In the genomic region with DNA sequence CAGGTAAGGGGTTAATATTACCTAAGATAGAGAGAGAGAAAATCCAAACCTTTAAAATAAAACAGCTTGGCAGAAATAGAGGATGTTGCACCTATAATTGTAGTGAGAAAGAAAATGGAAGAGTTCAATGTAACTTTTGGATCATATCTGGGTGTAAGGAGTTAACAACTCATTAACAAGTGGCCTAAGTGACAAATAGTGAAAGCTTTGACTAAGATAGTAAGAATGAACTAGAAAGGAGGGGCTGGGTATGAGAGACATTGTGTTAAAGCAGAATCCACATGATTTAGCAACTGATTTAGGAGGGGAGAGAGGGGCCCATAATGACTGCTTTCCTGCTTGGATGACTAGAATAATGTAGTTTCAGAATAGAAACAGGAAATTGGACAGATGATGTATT, we compare ENCODE assay signal across 31 cellular contexts.
DNase-seq lines count a peak whose midpoint lies in the region; ATAC-seq and TF ChIP-seq lines count a peak whose summit lies in the region.
"Had no signal": no experiment of that assay in that cellular context is flagged by ENCODE, and none has a peak within 500 bp of the region (broad histone marks: within the 10 kb centered on the region; RNA-seq: fewer than 3 reads in every experiment).

No MANE protein-coding gene starts in this region.

- POLR2A ChIA-PET in CD4-positive, alpha-beta T cell (lab: Charles Lee) = no interaction called here

- no peak for DNase-seq in CD4-positive, alpha-beta T cell
- DNase-seq in stimulated activated CD4-positive, alpha-beta T cell treated with anti-CD3 and anti-CD28 coated beads, Interleukin-1b, Interleukin-23, amount 100 ng/mL, for 48 hours = no peak
- no peak for DNase-seq in activated CD4-positive, alpha-beta T cell treated with anti-CD3 and anti-CD28 coated beads for 4 hours
- DNase-seq: activated CD4-positive, alpha-beta T cell treated with anti-CD3 and anti-CD28 coated beads, Interleukin-2, amount 50 U/mL, for 48 hours; activated CD8-positive, alpha-beta memory T cell treated with anti-CD3 and anti-CD28 coated beads, Interleukin-2, amount 50 U/mL, for 48 hours; amygdala; effector CD4-positive, alpha-beta T cell; glutamatergic neuron; H7; islet precursor cell; left ventricle myocardium inferior; naive B cell; NCI-H1417 treated with DMSO at 0.1 percent for 48 hours; NCI-H2107; NCI-H446; NCI-H82; right lobe of liver; stimulated activated CD4-positive, alpha-beta T cell treated with anti-CD3 and anti-CD28 coated beads, Interleukin-4, amount 100 ng/mL, for 24 hours; stimulated activated naive B cell treated with anti-CD40 and anti-IgM and Interleukin-4, amounts not matched to agents 10 μg/mL and 1 μg/mL and 100 μg/mL, for 72 hours; T-helper 1 cell; upper lobe of right lung had no signal

- CTCF ChIA-PET in CD4-positive, alpha-beta T cell (lab: Charles Lee) = no interaction called here

- no peaks in the 10 kb centered on the region for H3K4me1 Mint-ChIP-seq in CD4-positive, alpha-beta T cell (ENCODE audit: low read depth)
- H3K4me1 Mint-ChIP-seq in activated T-helper 17 cell treated with anti-CD3 and anti-CD28 coated beads, Interleukin-2, amount 50 U/mL, for 72 hours = no peaks in the 10 kb centered on the region
- H3K4me1 Mint-ChIP-seq: activated naive CD4-positive, alpha-beta T cell treated with anti-CD3 and anti-CD28 coated beads, Interleukin-2, amount 50 U/mL, for 24 hours; CD14-positive monocyte; mesothelial cell of epicardium; naive B cell; stimulated activated naive B cell treated with anti-CD40 and anti-IgM and Interleukin-4, amounts not matched to agents 10 μg/mL and 1 μg/mL and 100 μg/mL, for 72 hours had no signal

- H3K27ac ChIP-seq in CD4-positive, alpha-beta T cell (ENCODE audit: low read depth, low read length) = no peak overlapping the region
- H3K27ac ChIP-seq: breast epithelium, left ventricle myocardium inferior, neutrophil, right lobe of liver, upper lobe of right lung had no signal

- H3K36me3 Mint-ChIP-seq in CD4-positive, alpha-beta T cell (ENCODE audit: low read depth) = no peaks in the 10 kb centered on the region
- no peaks in the 10 kb centered on the region for H3K36me3 Mint-ChIP-seq in activated T-helper 17 cell treated with anti-CD3 and anti-CD28 coated beads, Interleukin-2, amount 50 U/mL, for 72 hours (ENCODE audit: low read depth)
- H3K36me3 Mint-ChIP-seq: activated naive CD4-positive, alpha-beta T cell treated with anti-CD3 and anti-CD28 coated beads, Interleukin-2, amount 50 U/mL, for 24 hours; CD14-positive monocyte; mesothelial cell of epicardium; naive B cell; stimulated activated naive B cell treated with anti-CD40 and anti-IgM and Interleukin-4, amounts not matched to agents 10 μg/mL and 1 μg/mL and 100 μg/mL, for 72 hours had no signal

- peak; percentile 52 for ATAC-seq in GM18868 (IDR thresholded peaks at IDR 0.05; ENCODE audit: unreplicated experiment)
- ATAC-seq in HG02759 (IDR thresholded peaks at IDR 0.05; ENCODE audit: unreplicated experiment) = peak; percentile 63
- peak; percentile 84 for ATAC-seq in HG03354 (IDR thresholded peaks at IDR 0.05; ENCODE audit: poor library complexity, severe bottlenecking, unreplicated experiment)
- ATAC-seq in CD4-positive, alpha-beta T cell (ENCODE audit: poor library complexity) = no peak
- no peak for ATAC-seq in activated T-helper 17 cell treated with anti-CD3 and anti-CD28 coated beads, Interleukin-2, amount 50 U/mL, for 72 hours (replicated peaks)
- ATAC-seq: right lobe of liver; stimulated activated naive B cell treated with anti-CD40 and anti-IgM and Interleukin-4, amounts not matched to agents 10 μg/mL and 1 μg/mL and 100 μg/mL, for 72 hours; upper lobe of right lung had no signal

- H3K9me3 ChIP-seq in CD4-positive, alpha-beta T cell (ENCODE audit: control insufficient read depth, low read length) = no peaks in the 10 kb centered on the region
- H3K9me3 ChIP-seq: breast epithelium, neutrophil, right lobe of liver, upper lobe of right lung had no signal

- H3K27ac Mint-ChIP-seq in CD4-positive, alpha-beta T cell = no peak overlapping the region
- H3K27ac Mint-ChIP-seq in activated T-helper 17 cell treated with anti-CD3 and anti-CD28 coated beads, Interleukin-2, amount 50 U/mL, for 72 hours = no peak overlapping the region
- H3K27ac Mint-ChIP-seq: activated naive CD4-positive, alpha-beta T cell treated with anti-CD3 and anti-CD28 coated beads, Interleukin-2, amount 50 U/mL, for 24 hours; activated T-helper 2 cell treated with anti-CD3 and anti-CD28 coated beads, Interferon-gamma antibody, Interleukin-2, Interleukin-4, amounts not matched to agents 10 μg/mL and 5 μg/mL and 100 μg/mL, durations not matched to agents 14 hours and 24 hours and 36 hours; CD14-positive monocyte; mesothelial cell of epicardium; naive B cell; stimulated activated naive B cell treated with anti-CD40 and anti-IgM and Interleukin-4, amounts not matched to agents 10 μg/mL and 1 μg/mL and 100 μg/mL, for 72 hours had no signal

- TF ChIP-seq CTCF in CD4-positive, alpha-beta T cell (IDR thresholded peaks at IDR 0.05) = no peak

- no peak overlapping the region for H3K4me3 Mint-ChIP-seq in CD4-positive, alpha-beta T cell
- no peak overlapping the region for H3K4me3 Mint-ChIP-seq in activated T-helper 17 cell treated with anti-CD3 and anti-CD28 coated beads, Interleukin-2, amount 50 U/mL, for 72 hours
- H3K4me3 Mint-ChIP-seq: activated naive CD4-positive, alpha-beta T cell treated with anti-CD3 and anti-CD28 coated beads, Interleukin-2, amount 50 U/mL, for 24 hours; CD14-positive monocyte; mesothelial cell of epicardium; naive B cell; stimulated activated naive B cell treated with anti-CD40 and anti-IgM and Interleukin-4, amounts not matched to agents 10 μg/mL and 1 μg/mL and 100 μg/mL, for 72 hours had no signal

- no peaks in the 10 kb centered on the region for H3K27me3 ChIP-seq in CD4-positive, alpha-beta T cell (ENCODE audit: control insufficient read depth, insufficient read depth, low read length)
- H3K27me3 ChIP-seq: breast epithelium, neutrophil, right lobe of liver, upper lobe of right lung had no signal

- H3K9me3 Mint-ChIP-seq in CD4-positive, alpha-beta T cell = peaks cover 4% of the 10 kb centered on the region
- peaks cover 4% of the 10 kb centered on the region for H3K9me3 Mint-ChIP-seq in activated T-helper 17 cell treated with anti-CD3 and anti-CD28 coated beads, Interleukin-2, amount 50 U/mL, for 72 hours
- H3K9me3 Mint-ChIP-seq: activated naive CD4-positive, alpha-beta T cell treated with anti-CD3 and anti-CD28 coated beads, Interleukin-2, amount 50 U/mL, for 24 hours; mesothelial cell of epicardium; stimulated activated naive B cell treated with anti-CD40 and anti-IgM and Interleukin-4, amounts not matched to agents 10 μg/mL and 1 μg/mL and 100 μg/mL, for 72 hours had no signal

- intact Hi-C loops in CD4-positive, alpha-beta T cell (cut with DNase I, micrococcal nuclease) = no loop called here

- no peaks in the 10 kb centered on the region for H3K27me3 Mint-ChIP-seq in CD4-positive, alpha-beta T cell
- H3K27me3 Mint-ChIP-seq in activated T-helper 17 cell treated with anti-CD3 and anti-CD28 coated beads, Interleukin-2, amount 50 U/mL, for 72 hours = no peaks in the 10 kb centered on the region
- H3K27me3 Mint-ChIP-seq: activated naive CD4-positive, alpha-beta T cell treated with anti-CD3 and anti-CD28 coated beads, Interleukin-2, amount 50 U/mL, for 24 hours; naive B cell; stimulated activated naive B cell treated with anti-CD40 and anti-IgM and Interleukin-4, amounts not matched to agents 10 μg/mL and 1 μg/mL and 100 μg/mL, for 72 hours had no signal

Comparison
In these comparisons a context has a peak if more than half of its experiments do, and no peak if none do; other contexts are left out.
1. ATAC-seq: peak in GM18868 (single experiment), HG02759 (single experiment) and HG03354 (single experiment); none in CD4-positive, alpha-beta T cell (single experiment) and activated T-helper 17 cell treated with anti-CD3 and anti-CD28 coated beads, Interleukin-2, amount 50 U/mL, for 72 hours (single experiment).